20 cellular contexts compared by ENCODE assay signal in the genomic region with DNA sequence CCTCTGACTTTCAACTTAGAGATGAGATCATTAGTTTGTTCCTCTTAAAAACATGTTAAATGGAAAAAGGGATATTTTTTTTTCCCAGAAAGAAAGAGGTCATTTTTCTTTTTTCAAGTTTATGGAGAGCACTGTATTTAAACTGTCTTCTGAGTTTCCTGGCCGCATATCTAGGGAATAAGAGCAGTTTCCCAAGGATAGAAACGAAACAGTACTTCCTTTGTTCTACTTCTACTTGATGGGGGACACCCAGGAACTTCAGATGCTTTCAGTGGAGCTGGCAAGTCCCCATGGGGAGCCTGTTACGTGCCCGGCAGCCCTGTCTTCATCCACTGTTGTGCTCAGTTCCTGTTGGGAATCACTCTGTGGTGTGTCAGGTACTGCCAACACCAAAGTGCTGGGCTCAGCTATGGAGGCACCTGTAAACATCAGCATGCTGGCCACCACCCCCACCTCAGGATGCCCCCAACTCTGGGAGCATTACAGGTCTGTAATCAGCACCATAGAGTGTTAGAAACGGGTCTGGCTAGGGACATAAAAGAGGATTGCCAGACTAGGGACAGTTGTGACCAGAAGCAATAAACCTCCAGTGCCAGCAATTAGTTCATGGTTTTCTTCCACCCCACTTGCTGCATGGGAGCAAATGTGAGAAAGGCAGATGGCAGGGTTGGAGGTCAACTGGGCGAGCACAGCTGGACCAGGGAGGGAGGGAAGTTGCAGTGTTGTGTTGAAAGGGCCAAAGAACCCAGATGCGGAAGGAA.
DNase-seq lines count a peak whose midpoint lies in the region; ATAC-seq, FAIRE-seq and TF ChIP-seq lines count a peak whose summit lies in the region.
"Had no signal": no experiment of that assay in that cellular context is flagged by ENCODE, and none has a peak within 500 bp of the region (broad histone marks: within the 10 kb centered on the region; RNA-seq: fewer than 3 reads in every experiment).

No MANE protein-coding gene starts in this region.

- no peak for TF ChIP-seq POLR2A in A549 (IDR thresholded peaks at IDR 0.05; ENCODE audit: low read length)

- CTCF ChIA-PET in A549 (lab: Yijun Ruan, JAX) = no interaction called here
- CTCF ChIA-PET in RWPE1 (lab: Yijun Ruan, JAX) = interaction anchor here (0.7 kb wide), 2 partner anchors 461 to 510 kb away, joined by 3 to 5 read pairs; no protein-coding TSS in a partner anchor
- CTCF ChIA-PET in GM10248 (lab: Yijun Ruan, JAX) = no interaction called here

- H3K4me1 ChIP-seq in A549 (peaks cover 48% of the 10 kb centered on the region), foreskin keratinocyte (peaks cover 18% of the 10 kb centered on the region), osteoblast (ENCODE audit: insufficient read depth, low read length) (peaks cover 31% of the 10 kb centered on the region)
- H3K4me1 ChIP-seq: HAP-1 had no signal

- H3K36me3 Mint-ChIP-seq in activated naive CD8-positive, alpha-beta T cell treated with anti-CD3 and anti-CD28 coated beads for 36 hours = no peaks in the 10 kb centered on the region
- H3K36me3 Mint-ChIP-seq: CD8-positive, alpha-beta memory T cell; naive thymus-derived CD4-positive, alpha-beta T cell had no signal

- FAIRE-seq in A549 (lab: Jason Lieb, UNC) = no peak
- FAIRE-seq: GM12878 had no signal

- TF ChIP-seq RAD21 in A549 (conservative IDR thresholded peaks at IDR 0.05 in 1 of 2, IDR thresholded peaks at IDR 0.05 in 1 of 2) = no peak

- H3K4me2 ChIP-seq in A549 (no peak overlapping the region), osteoblast (ENCODE audit: insufficient read depth, low read length) (no peak overlapping the region)

- ATAC-seq in A549 (no peak), foreskin keratinocyte (no peak), GM18858 (IDR thresholded peaks at IDR 0.05; ENCODE audit: unreplicated experiment) (no peak)
- ATAC-seq: activated CD8-positive, alpha-beta T cell treated with anti-CD3 and anti-CD28 coated beads for 36 hours; activated naive CD8-positive, alpha-beta T cell treated with anti-CD3 and anti-CD28 coated beads, Interleukin-2, amount 50 U/mL, for 24 hours; GM12878; naive thymus-derived CD4-positive, alpha-beta T cell had no signal

- TF ChIP-seq CTCF in A549 (IDR thresholded peaks at IDR 0.05) (no peak), RWPE1 (conservative IDR thresholded peaks at IDR 0.05; ENCODE audit: low read depth) (no peak), foreskin keratinocyte (conservative IDR thresholded peaks at IDR 0.05) (no peak), osteoblast (IDR thresholded peaks at IDR 0.05; ENCODE audit: extremely low read depth, low read depth, low read length) (no peak), GM10248 (IDR thresholded peaks at IDR 0.05; ENCODE audit: control extremely low read depth, extremely low read depth, low read depth, missing control alignments) (no peak)

- H3K4me3 ChIP-seq in A549 (no peak overlapping the region), osteoblast (ENCODE audit: insufficient read depth, low read length) (no peak overlapping the region)
- H3K4me3 ChIP-seq: GM12878, HAP-1, MG63, thyroid gland had no signal

- H2AFZ ChIP-seq in osteoblast (ENCODE audit: low read length) = no peak overlapping the region

- no peaks in the 10 kb centered on the region for H4K20me1 ChIP-seq in osteoblast (ENCODE audit: insufficient read depth, low read length)

- H3K4me3 Mint-ChIP-seq in activated naive CD8-positive, alpha-beta T cell treated with anti-CD3 and anti-CD28 coated beads for 36 hours = no peak overlapping the region
- H3K4me3 Mint-ChIP-seq: activated CD8-positive, alpha-beta T cell treated with anti-CD3 and anti-CD28 coated beads for 36 hours; activated naive CD8-positive, alpha-beta T cell treated with anti-CD3 and anti-CD28 coated beads, Interleukin-2, amount 50 U/mL, for 24 hours; CD8-positive, alpha-beta memory T cell; naive thymus-derived CD4-positive, alpha-beta T cell had no signal

- H3K27me3 Mint-ChIP-seq in activated naive CD8-positive, alpha-beta T cell treated with anti-CD3 and anti-CD28 coated beads for 36 hours = peaks cover 17% of the 10 kb centered on the region

- H3K27ac ChIP-seq in A549 (peak overlapping the region; percentile 89 to 93), RWPE1 (peak overlapping the region; percentile 18), foreskin keratinocyte (peak overlapping the region; percentile 91), osteoblast (ENCODE audit: low read depth, low read length) (peak overlapping the region; percentile 53)

- H3K27ac Mint-ChIP-seq in activated naive CD8-positive, alpha-beta T cell treated with anti-CD3 and anti-CD28 coated beads for 36 hours = no peak overlapping the region
- H3K27ac Mint-ChIP-seq: activated CD8-positive, alpha-beta T cell treated with anti-CD3 and anti-CD28 coated beads for 36 hours; activated naive CD8-positive, alpha-beta T cell treated with anti-CD3 and anti-CD28 coated beads, Interleukin-2, amount 50 U/mL, for 24 hours; CD8-positive, alpha-beta memory T cell; naive thymus-derived CD4-positive, alpha-beta T cell had no signal

- no peaks in the 10 kb centered on the region for H3K9me3 ChIP-seq in A549
- no peaks in the 10 kb centered on the region for H3K9me3 ChIP-seq in osteoblast (ENCODE audit: low read depth, low read length)
- H3K9me3 ChIP-seq: HAP-1, MG63, thyroid gland had no signal

- POLR2A ChIA-PET in A549 (lab: Yijun Ruan, JAX) = interaction anchor here (0.5 kb wide), 1 partner anchor 291 kb away, joined by 3 read pairs; no protein-coding TSS in a partner anchor
- POLR2A ChIA-PET in RWPE1 (lab: Yijun Ruan, JAX; ENCODE audit: low non-redundant PET) = no interaction called here
- POLR2A ChIA-PET in GM10248 (lab: Yijun Ruan, JAX) = no interaction called here

- H3K27me3 ChIP-seq in foreskin keratinocyte = no peaks in the 10 kb centered on the region
- no peaks in the 10 kb centered on the region for H3K27me3 ChIP-seq in osteoblast (ENCODE audit: insufficient read depth, low read length)
- H3K27me3 ChIP-seq: MG63, thyroid gland had no signal

- H3K79me2 ChIP-seq in osteoblast (ENCODE audit: insufficient read depth, low read length) = no peaks in the 10 kb centered on the region

- 95% methylated on average over 7 of the region's 7 CpGs for WGBS in A549 (ENCODE audit: missing lambda C conversion rate)

- no peak for DNase-seq in A549 (ENCODE audit: low read depth in 1 of 2, low spot score in 1 of 2)
- no peak for DNase-seq in RWPE1 (ENCODE audit: low spot score)
- DNase-seq in foreskin keratinocyte = no peak
- DNase-seq in osteoblast (ENCODE audit: insufficient read length, low spot score, missing footprints) = no peak
- DNase-seq in NK-92 treated with Interleukin-12 subunit alpha and Interleukin-12 subunit beta, amount 100 ng/mL, for 24 hours (lab: John Stamatoyannopoulos, UW) = no peak
- DNase-seq in GM10248 (ENCODE audit: extremely low spot score) = no peak
- no peak for DNase-seq in activated naive CD8-positive, alpha-beta T cell treated with anti-CD3 and anti-CD28 coated beads for 36 hours
- DNase-seq: activated CD8-positive, alpha-beta T cell treated with anti-CD3 and anti-CD28 coated beads for 36 hours; activated naive CD8-positive, alpha-beta T cell treated with anti-CD3 and anti-CD28 coated beads, Interleukin-2, amount 50 U/mL, for 24 hours; CD8-positive, alpha-beta memory T cell; MG63; naive thymus-derived CD4-positive, alpha-beta T cell; NCI-H1930; NCI-H524; stimulated activated CD4-positive, alpha-beta T cell treated with anti-CD3 and anti-CD28 coated beads, Interleukin-2, amount 100 ng/mL, for 24 hours; SW 1271; thyroid gland had no signal

- H3K36me3 ChIP-seq in osteoblast (ENCODE audit: insufficient read depth, low read length) = no peaks in the 10 kb centered on the region
- H3K36me3 ChIP-seq: HAP-1, MG63, thyroid gland had no signal

- H3K9me3 Mint-ChIP-seq in activated naive CD8-positive, alpha-beta T cell treated with anti-CD3 and anti-CD28 coated beads for 36 hours = no peaks in the 10 kb centered on the region
- H3K9me3 Mint-ChIP-seq: CD8-positive, alpha-beta memory T cell had no signal

- no peaks in the 10 kb centered on the region for H3K4me1 Mint-ChIP-seq in activated naive CD8-positive, alpha-beta T cell treated with anti-CD3 and anti-CD28 coated beads for 36 hours
- H3K4me1 Mint-ChIP-seq: activated naive CD8-positive, alpha-beta T cell treated with anti-CD3 and anti-CD28 coated beads, Interleukin-2, amount 50 U/mL, for 24 hours; CD8-positive, alpha-beta memory T cell had no signal

- no peak for TF ChIP-seq EP300 in A549 (IDR thresholded peaks at IDR 0.05)

TF ChIP-seq in A549, 52 proteins besides CTCF, POLR2A, EP300 and RAD21 (continues in another document):
- TF ChIP-seq USF2 (IDR thresholded peaks at IDR 0.05) (no peak), KDM5A (IDR thresholded peaks at IDR 0.05) (no peak), JUN (IDR thresholded peaks at IDR 0.05) (no peak), BHLHE40 (IDR thresholded peaks at IDR 0.05; ENCODE audit: low read depth, low read length) (no peak), E2F6 (IDR thresholded peaks at IDR 0.05; ENCODE audit: borderline replicate concordance, low read depth) (no peak), FOSB (CRISPR knock-in tag; IDR thresholded peaks at IDR 0.05) (no peak), KDM1A (IDR thresholded peaks at IDR 0.05; ENCODE audit: low read depth) (no peak), RNF2 (IDR thresholded peaks at IDR 0.05; ENCODE audit: borderline replicate concordance, low read depth) (no peak), NPAS2 (CRISPR knock-in tag; IDR thresholded peaks at IDR 0.05; ENCODE audit: borderline replicate concordance) (no peak), TFCP2L1 (CRISPR knock-in tag; IDR thresholded peaks at IDR 0.05) (no peak), FOSL2 (IDR thresholded peaks at IDR 0.05) (no peak), FOSL2 (CRISPR knock-in tag; IDR thresholded peaks at IDR 0.05) (no peak)

Comparison
In these comparisons a context has a peak if more than half of its experiments do, and no peak if none do; other contexts are left out.
1. H3K27ac ChIP-seq: peak in every context shown above with its lines; median percentile 91 in A549; 91 in foreskin keratinocyte; 53 in osteoblast; 18 in RWPE1.